Comparison of ENCODE assay signal across 8 cellular contexts in the genomic region with DNA sequence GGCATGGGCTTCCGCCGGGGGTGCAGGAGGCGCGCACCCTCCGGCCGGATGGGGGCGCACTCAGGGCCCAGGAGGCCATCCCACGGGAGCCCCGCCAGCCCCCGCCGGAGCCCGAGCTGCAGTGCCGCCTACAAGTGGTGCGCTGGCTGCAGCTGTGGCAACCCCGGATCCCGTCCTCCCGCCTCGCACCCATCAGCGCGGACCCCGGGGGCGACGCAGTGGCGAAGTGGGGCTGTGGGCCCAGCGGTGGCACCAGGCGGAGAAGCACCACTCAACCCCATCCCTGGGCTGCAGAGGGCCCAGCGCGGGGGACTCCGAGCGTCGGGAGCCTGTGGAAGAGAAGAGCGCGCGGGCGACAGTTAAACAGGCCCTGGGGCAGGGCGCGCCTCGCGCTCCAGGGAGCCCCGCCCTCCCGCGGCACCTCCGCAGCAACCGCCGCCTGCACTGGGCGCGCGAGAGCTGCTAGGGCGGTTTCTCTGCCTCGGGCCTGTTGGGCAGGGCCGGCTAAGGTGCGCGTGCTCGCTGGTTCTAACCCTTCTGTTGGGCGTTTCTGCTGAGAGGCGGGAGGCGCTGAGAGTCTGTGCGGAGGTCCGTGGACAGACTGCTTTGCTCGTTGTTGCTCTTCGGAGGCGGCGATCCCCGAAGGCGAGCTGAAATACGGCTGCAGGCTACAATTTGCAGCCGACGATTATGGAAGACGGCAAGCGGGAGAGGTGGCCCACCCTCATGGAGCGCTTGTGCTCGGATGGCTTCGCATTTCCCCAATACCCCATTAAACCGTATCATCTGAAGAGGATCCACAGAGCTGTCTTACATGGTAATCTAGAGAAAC. TPM values are rescaled to one million over a fixed set of nuclear protein-coding genes. Genes with fewer than 3 reads are reported as not detected.
A peak's percentile ranks its signal among the peaks of the same experiment; 100 is the strongest.
DNase-seq lines count a peak whose midpoint lies in the region; ATAC-seq and TF ChIP-seq lines count a peak whose summit lies in the region.
"Not testable (repeated sequence)": the region's sequence is repeated elsewhere in the genome, so short reads cannot be mapped to it uniquely, and the experiment has no call there.

Gene ANKRD36 (plus strand): TSS at position 104 of the 832 bp plus-strand sequence. CDS start 587 bp downstream, at position 691.

- DNase-seq in HFFc6 (peak; percentile 67), LHCN-M2 (ENCODE audit: low read depth) (peak; percentile 77), coronary artery (ENCODE audit: low spot score) (peak; percentile 82), islet precursor cell (peak; percentile 87), gastrocnemius medialis (peak; percentile 52 to 82), upper lobe of right lung (peak; percentile 94)
- peak; percentile 89 for DNase-seq in activated CD8-positive, alpha-beta T cell treated with anti-CD3 and anti-CD28 coated beads, Interleukin-2, amount 10 ng/mL, durations not matched to agents 7 days and 5 days

- not testable (repeated sequence) for H3K4me1 ChIP-seq in gastrocnemius medialis, upper lobe of right lung

- not testable (repeated sequence) for H3K36me3 ChIP-seq in gastrocnemius medialis, upper lobe of right lung

- POLR2A ChIA-PET in activated CD8-positive, alpha-beta T cell treated with anti-CD3 and anti-CD28 coated beads, Interleukin-2, amount 10 ng/mL, durations not matched to agents 7 days and 5 days (lab: Charles Lee), result interaction anchor here (1.2 to 1.9 kb wide), 4 partner anchors 150 to 587 kb away, joined by 3 to 7 read pairs (median 3); partner anchors contain the start of gene ANKRD39

- not testable (repeated sequence) for H3K9me3 ChIP-seq in gastrocnemius medialis, upper lobe of right lung

- peak within 1 kb of the TSS; percentile 99 for H3K4me3 Mint-ChIP-seq in HFFc6
- H3K4me3 Mint-ChIP-seq in activated CD8-positive, alpha-beta T cell treated with anti-CD3 and anti-CD28 coated beads, Interleukin-2, amount 10 ng/mL, durations not matched to agents 7 days and 5 days, result peak within 1 kb of the TSS; percentile 100

- H3K4me1 Mint-ChIP-seq in HFFc6 (ENCODE audit: low read depth); activated CD8-positive, alpha-beta T cell treated with anti-CD3 and anti-CD28 coated beads, Interleukin-2, amount 10 ng/mL, durations not matched to agents 7 days and 5 days (ENCODE audit: low read depth): not testable (repeated sequence)

- intact Hi-C loops in gastrocnemius medialis (cut with DNase I; ENCODE audit: low total_unique reads), result loop anchor here (5.0 kb wide), 2 partner anchors 256 to 271 kb away; partner anchors contain the start of genes ANKRD23 and ANKRD39
- intact Hi-C loops in upper lobe of right lung (cut with DNase I), result not testable (repeated sequence)

- not testable (repeated sequence) for H3K36me3 Mint-ChIP-seq in HFFc6 (ENCODE audit: low read depth); activated CD8-positive, alpha-beta T cell treated with anti-CD3 and anti-CD28 coated beads, Interleukin-2, amount 10 ng/mL, durations not matched to agents 7 days and 5 days (ENCODE audit: low read depth)

- not testable (repeated sequence) for H3K27me3 Mint-ChIP-seq in HFFc6 (ENCODE audit: insufficient read depth)
- H3K27me3 Mint-ChIP-seq in activated CD8-positive, alpha-beta T cell treated with anti-CD3 and anti-CD28 coated beads, Interleukin-2, amount 10 ng/mL, durations not matched to agents 7 days and 5 days (ENCODE audit: low read depth), result peaks cover 20% of the 10 kb centered on the region

- not testable (repeated sequence) for H3K27me3 ChIP-seq in gastrocnemius medialis, upper lobe of right lung

- H3K27ac Mint-ChIP-seq in HFFc6, result peak within 1 kb of the TSS; percentile 95
- H3K27ac Mint-ChIP-seq in activated CD8-positive, alpha-beta T cell treated with anti-CD3 and anti-CD28 coated beads, Interleukin-2, amount 10 ng/mL, durations not matched to agents 7 days and 5 days, result peak within 1 kb of the TSS; percentile 95

- in situ Hi-C loops in gastrocnemius medialis (cut with MboI; ENCODE audit: low sequenced_read_pairs in 4 of 4), result not testable (repeated sequence)

- H3K4me3 ChIP-seq in coronary artery (peak within 1 kb of the TSS; percentile 93), gastrocnemius medialis (peak within 1 kb of the TSS; percentile 55 to 95 (median 78)), upper lobe of right lung (peak within 1 kb of the TSS; percentile 81)

- not testable (repeated sequence) for H3K9me3 Mint-ChIP-seq in HFFc6; activated CD8-positive, alpha-beta T cell treated with anti-CD3 and anti-CD28 coated beads, Interleukin-2, amount 10 ng/mL, durations not matched to agents 7 days and 5 days (ENCODE audit: insufficient read depth)

- TF ChIP-seq POLR2A in gastrocnemius medialis (IDR thresholded peaks at IDR 0.05), result peak; percentile 31 to 39

- ATAC-seq in GM18498 (IDR thresholded peaks at IDR 0.05; ENCODE audit: unreplicated experiment) (peak; percentile 96), gastrocnemius medialis (peak; percentile 71 to 81), upper lobe of right lung (peak; percentile 94)
- ATAC-seq in activated CD8-positive, alpha-beta T cell treated with anti-CD3 and anti-CD28 coated beads, Interleukin-2, amount 10 ng/mL, durations not matched to agents 7 days and 5 days, result peak; percentile 97

- CTCF ChIA-PET in activated CD8-positive, alpha-beta T cell treated with anti-CD3 and anti-CD28 coated beads, Interleukin-2, amount 10 ng/mL, durations not matched to agents 7 days and 5 days (lab: Charles Lee), result interaction anchor here (0.8 to 2.9 kb wide), 24 partner anchors 9 to 519 kb away, joined by 3 to 52 read pairs (median 7); partner anchors contain the start of genes ANKRD39 and CNNM3

- TF ChIP-seq CTCF in HFFc6 (IDR thresholded peaks at IDR 0.05), result peak; percentile 7; the same call in 1 of the 2 replicates
- TF ChIP-seq CTCF in coronary artery (IDR thresholded peaks at IDR 0.05), result peak; percentile 36
- peak in 4 of 5 experiments; percentile 48 to 59 (median 55) for TF ChIP-seq CTCF in gastrocnemius medialis (IDR thresholded peaks at IDR 0.05 in 4 of 5, conservative IDR thresholded peaks at IDR 0.05 in 1 of 5)
- TF ChIP-seq CTCF in upper lobe of right lung (IDR thresholded peaks at IDR 0.05), result peak; percentile 52

- peak within 1 kb of the TSS; percentile 87 to 99 for H3K27ac ChIP-seq in coronary artery
- H3K27ac ChIP-seq in gastrocnemius medialis, result peak within 1 kb of the TSS; percentile 82 to 97 (median 89)
- peak within 1 kb of the TSS; percentile 95 for H3K27ac ChIP-seq in upper lobe of right lung

RNA-seq across cellular contexts. Expression of gene ANKRD36, which starts in this region (rescaled TPM):
- total RNA-seq in HFFc6 (2021; fragmentation: NEBNext Ultra II Directional; extraction: Animal tissue kit (Norgen Biotek cat#: 25700)), result 1 to 10 TPM; 4.3 to 6.9 (median 5.7) TPM
- total RNA-seq in LHCN-M2 (2014; rRNA removed), result 9.6 and 11.6 TPM in 2 replicates
- polyA plus RNA-seq in LHCN-M2 (2012), result 1.3 TPM
- 10 to 100 TPM; 60.5 to 63.3 TPM for total RNA-seq in activated CD8-positive, alpha-beta T cell treated with anti-CD3 and anti-CD28 coated beads, Interleukin-2, amount 10 ng/mL, durations not matched to agents 7 days and 5 days
- total RNA-seq in gastrocnemius medialis, result 1 to 10 TPM in 3 of 4 donors, under 1 TPM in 1; 0.55 to 8.9 (median 2.7) TPM
- total RNA-seq in upper lobe of right lung, result 21.0 TPM

Comparison
In these comparisons a context has a peak if more than half of its experiments do, and no peak if none do; other contexts are left out.
1. Peak in every context shown above with its lines: DNase-seq, ATAC-seq, H3K4me3 ChIP-seq and H3K27ac ChIP-seq.